2 cellular contexts compared by ENCODE assay signal in the genomic region with DNA sequence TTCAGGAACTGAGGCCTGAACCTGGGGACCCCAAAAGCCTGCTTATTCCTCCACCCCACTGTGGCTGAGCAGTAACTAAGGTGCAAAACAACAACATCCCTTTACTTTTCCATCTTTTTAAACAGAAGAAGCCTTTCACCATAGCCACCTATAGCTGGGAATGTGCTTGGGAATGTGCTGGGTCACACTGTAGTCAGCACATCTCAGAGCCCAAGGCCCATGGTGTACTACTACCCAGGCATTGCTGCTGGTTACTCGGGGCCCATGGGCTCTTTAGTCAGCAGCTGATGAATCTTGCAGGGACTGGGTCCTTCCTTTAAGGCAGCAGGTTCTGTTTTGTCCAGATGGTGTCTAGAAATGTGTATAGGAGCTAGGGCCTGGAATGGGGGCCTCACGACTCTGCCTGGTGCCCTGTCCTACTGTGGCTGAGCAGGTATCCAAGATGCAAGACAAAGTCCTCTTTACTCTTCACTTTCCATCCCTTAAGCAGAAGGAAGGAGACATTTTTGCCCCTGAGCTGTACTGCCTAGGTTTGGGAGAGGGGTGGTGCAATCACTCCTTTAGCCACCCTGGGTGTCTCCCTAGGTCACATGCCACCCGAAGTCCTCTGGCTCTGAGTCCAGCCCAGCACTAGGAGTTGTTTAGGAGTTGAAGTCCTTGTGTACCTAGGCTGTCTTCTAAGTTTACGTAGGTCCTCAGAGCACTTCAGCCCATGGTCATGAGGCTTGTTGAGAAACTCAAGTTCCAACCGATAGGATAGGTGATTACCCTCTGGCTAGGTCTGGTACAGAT.
TF ChIP-seq lines count a peak whose summit lies in the region.

No MANE protein-coding gene starts in this region.

TF ChIP-seq in GM23338, 12 proteins besides CTCF, POLR2A, EP300 and RAD21 (continues in another document):
- TF ChIP-seq NANOG (IDR thresholded peaks at IDR 0.05; ENCODE audit: borderline replicate concordance) (no peak), CREB1 (CRISPR knock-in tag; IDR thresholded peaks at IDR 0.05; ENCODE audit: low read depth) (no peak), JUNB (IDR thresholded peaks at IDR 0.05; ENCODE audit: unreplicated experiment) (no peak), EZH2 (IDR thresholded peaks at IDR 0.05; ENCODE audit: low read depth, unreplicated experiment) (no peak), POLR2AphosphoS5 (IDR thresholded peaks at IDR 0.05; ENCODE audit: low read depth) (no peak), ZNF331 (CRISPR knock-in tag; IDR thresholded peaks at IDR 0.05; ENCODE audit: low read depth) (no peak), EZH2phosphoT487 (IDR thresholded peaks at IDR 0.05; ENCODE audit: unreplicated experiment) (no peak), ETS1 (IDR thresholded peaks at IDR 0.05) (no peak), STAT1 (IDR thresholded peaks at IDR 0.05; ENCODE audit: unreplicated experiment) (no peak), ZNF114 (CRISPR knock-in tag; IDR thresholded peaks at IDR 0.05) (no peak)
- TF ChIP-seq, protein P1, sequence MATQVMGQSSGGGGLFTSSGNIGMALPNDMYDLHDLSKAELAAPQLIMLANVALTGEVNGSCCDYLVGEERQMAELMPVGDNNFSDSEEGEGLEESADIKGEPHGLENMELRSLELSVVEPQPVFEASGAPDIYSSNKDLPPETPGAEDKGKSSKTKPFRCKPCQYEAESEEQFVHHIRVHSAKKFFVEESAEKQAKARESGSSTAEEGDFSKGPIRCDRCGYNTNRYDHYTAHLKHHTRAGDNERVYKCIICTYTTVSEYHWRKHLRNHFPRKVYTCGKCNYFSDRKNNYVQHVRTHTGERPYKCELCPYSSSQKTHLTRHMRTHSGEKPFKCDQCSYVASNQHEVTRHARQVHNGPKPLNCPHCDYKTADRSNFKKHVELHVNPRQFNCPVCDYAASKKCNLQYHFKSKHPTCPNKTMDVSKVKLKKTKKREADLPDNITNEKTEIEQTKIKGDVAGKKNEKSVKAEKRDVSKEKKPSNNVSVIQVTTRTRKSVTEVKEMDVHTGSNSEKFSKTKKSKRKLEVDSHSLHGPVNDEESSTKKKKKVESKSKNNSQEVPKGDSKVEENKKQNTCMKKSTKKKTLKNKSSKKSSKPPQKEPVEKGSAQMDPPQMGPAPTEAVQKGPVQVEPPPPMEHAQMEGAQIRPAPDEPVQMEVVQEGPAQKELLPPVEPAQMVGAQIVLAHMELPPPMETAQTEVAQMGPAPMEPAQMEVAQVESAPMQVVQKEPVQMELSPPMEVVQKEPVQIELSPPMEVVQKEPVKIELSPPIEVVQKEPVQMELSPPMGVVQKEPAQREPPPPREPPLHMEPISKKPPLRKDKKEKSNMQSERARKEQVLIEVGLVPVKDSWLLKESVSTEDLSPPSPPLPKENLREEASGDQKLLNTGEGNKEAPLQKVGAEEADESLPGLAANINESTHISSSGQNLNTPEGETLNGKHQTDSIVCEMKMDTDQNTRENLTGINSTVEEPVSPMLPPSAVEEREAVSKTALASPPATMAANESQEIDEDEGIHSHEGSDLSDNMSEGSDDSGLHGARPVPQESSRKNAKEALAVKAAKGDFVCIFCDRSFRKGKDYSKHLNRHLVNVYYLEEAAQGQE (IDR thresholded peaks at IDR 0.05; ENCODE audit: unreplicated experiment), result no peak

TF ChIP-seq in K562, 482 proteins besides CTCF, POLR2A, EP300 and RAD21:
- TF ChIP-seq CEBPG (CRISPR knock-in tag; IDR thresholded peaks at IDR 0.05) (no peak), CEBPG (tag; conservative IDR thresholded peaks at IDR 0.05 in 1 of 2, IDR thresholded peaks at IDR 0.05 in 1 of 2) (no peak), MYBL2 (IDR thresholded peaks at IDR 0.05; ENCODE audit: low read depth) (no peak), MYBL2 (CRISPR knock-in tag; IDR thresholded peaks at IDR 0.05; ENCODE audit: borderline replicate concordance) (no peak), KLF6 (CRISPR knock-in tag; IDR thresholded peaks at IDR 0.05; ENCODE audit: borderline replicate concordance) (no peak)
- TF ChIP-seq, protein P2, sequence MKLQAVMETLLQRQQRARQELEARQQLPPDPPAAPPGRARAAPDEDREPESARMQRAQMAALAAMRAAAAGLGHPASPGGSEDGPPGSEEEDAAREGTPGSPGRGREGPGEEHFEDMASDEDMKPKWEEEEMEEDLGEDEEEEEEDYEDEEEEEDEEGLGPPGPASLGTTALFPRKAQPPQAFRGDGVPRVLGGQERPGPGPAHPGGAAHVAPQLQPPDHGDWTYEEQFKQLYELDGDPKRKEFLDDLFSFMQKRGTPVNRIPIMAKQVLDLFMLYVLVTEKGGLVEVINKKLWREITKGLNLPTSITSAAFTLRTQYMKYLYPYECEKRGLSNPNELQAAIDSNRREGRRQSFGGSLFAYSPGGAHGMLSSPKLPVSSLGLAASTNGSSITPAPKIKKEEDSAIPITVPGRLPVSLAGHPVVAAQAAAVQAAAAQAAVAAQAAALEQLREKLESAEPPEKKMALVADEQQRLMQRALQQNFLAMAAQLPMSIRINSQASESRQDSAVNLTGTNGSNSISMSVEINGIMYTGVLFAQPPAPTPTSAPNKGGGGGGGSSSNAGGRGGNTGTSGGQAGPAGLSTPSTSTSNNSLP (IDR thresholded peaks at IDR 0.05; ENCODE audit: borderline replicate concordance, low read depth, low read length), result no peak
TF ChIP-seq in K562: peak in this region for 0.
